ENCODE assay signal across 13 cellular contexts in genomic region chr2:238136820-238137537, GRCh38. TPM values are rescaled to one million over a fixed set of nuclear protein-coding genes. Genes with fewer than 3 reads are reported as not detected.
DNase-seq lines count a peak whose midpoint lies in the region; ATAC-seq and TF ChIP-seq lines count a peak whose summit lies in the region.
"Had no signal": no experiment of that assay in that cellular context is flagged by ENCODE, and none has a peak within 500 bp of the region (broad histone marks: within the 10 kb centered on the region; RNA-seq: fewer than 3 reads in every experiment).

No MANE protein-coding gene starts in this region.

- intact Hi-C loops in vagina (cut with DNase I): no loop called here
- intact Hi-C loops in spleen (cut with DNase I; ENCODE audit: low total_unique reads): no loop called here

- H3K36me3 ChIP-seq in brain microvascular endothelial cell (replicated peaks) (no peaks in the 10 kb centered on the region), vagina (no peaks in the 10 kb centered on the region), spleen (no peaks in the 10 kb centered on the region), SJCRH30 (no peaks in the 10 kb centered on the region)
- H3K36me3 ChIP-seq: Peyer's patch, thoracic aorta had no signal

- in situ Hi-C loops in brain microvascular endothelial cell (cut with HindIII; ENCODE audit: low pct_ligation_motif_present, low sequenced_read_pairs): no loop called here

- TF ChIP-seq POLR2A in vagina (IDR thresholded peaks at IDR 0.05) (no peak), spleen (IDR thresholded peaks at IDR 0.05) (no peak)

- TF ChIP-seq CTCF in brain microvascular endothelial cell (IDR thresholded peaks at IDR 0.05; ENCODE audit: low read depth, low read length, missing control alignments) (no peak), vagina (IDR thresholded peaks at IDR 0.05) (no peak), spleen (IDR thresholded peaks at IDR 0.05 in 8 of 11, conservative IDR thresholded peaks at IDR 0.05 in 3 of 11) (no peak)

- H3K27ac ChIP-seq in brain microvascular endothelial cell (no peak overlapping the region), vagina (peak overlapping the region; percentile 55), spleen (no peak overlapping the region), SJCRH30 (no peak overlapping the region)
- H3K27ac ChIP-seq: thoracic aorta had no signal

- H3K27me3 ChIP-seq in brain microvascular endothelial cell (replicated peaks) (no peaks in the 10 kb centered on the region), vagina (no peaks in the 10 kb centered on the region), spleen (replicated peaks in 1 of 7) (peaks cover 0 to 18% (median 0%) of the 10 kb centered on the region in 7 donors), SJCRH30 (no peaks in the 10 kb centered on the region; the same call in 1 of the 2 replicates)
- H3K27me3 ChIP-seq: Peyer's patch had no signal

- H3K4me1 ChIP-seq in vagina (peaks cover 22% of the 10 kb centered on the region), spleen (peaks cover 0 to 19% (median 9%) of the 10 kb centered on the region in 6 donors), SJCRH30 (peaks cover 63% of the 10 kb centered on the region)

- 66 to 83% (median 79%) methylated on average over 14 of the region's 14 CpGs for WGBS in spleen, 5 donors

- ATAC-seq in SK-N-SH treated with all-trans-retinoic acid at 6 μM for 48 hours: no peak

- H3K9me3 ChIP-seq in vagina (no peaks in the 10 kb centered on the region), spleen (no peaks in the 10 kb centered on the region), SJCRH30 (replicated peaks) (no peaks in the 10 kb centered on the region)
- H3K9me3 ChIP-seq: Peyer's patch, thoracic aorta had no signal

- H3K4me3 ChIP-seq in brain microvascular endothelial cell (ENCODE audit: low read depth, low read length): no peak overlapping the region
- no peak overlapping the region for H3K4me3 ChIP-seq in vagina
- H3K4me3 ChIP-seq in spleen: no peak overlapping the region
- H3K4me3 ChIP-seq in SJCRH30: no peak overlapping the region
- H3K4me3 ChIP-seq: Peyer's patch, thoracic aorta had no signal

- DNase-seq in SKM-1 treated with dmso at 0.1 percent for 144 hours (lab: John Stamatoyannopoulos, UW; ENCODE audit: unreplicated experiment): peak; percentile 50
- DNase-seq in SKM-1 (lab: John Stamatoyannopoulos, UW; ENCODE audit: unreplicated experiment): no peak
- DNase-seq in brain microvascular endothelial cell: peak; percentile 59
- peak; percentile 76 for DNase-seq in iris pigment epithelial cell (ENCODE audit: low read depth)
- no peak for DNase-seq in vagina (ENCODE audit: extremely low spot score in 2 of 2)
- no peak for DNase-seq in spleen
- DNase-seq in SJCRH30: no peak
- DNase-seq: activated CD4-positive, alpha-beta T cell treated with anti-CD3 and anti-CD28 coated beads for 1 hour; erythroblast; NCI-H1417 treated with DMSO at 0.1 percent for 48 hours had no signal

TF ChIP-seq in SK-N-SH treated with all-trans-retinoic acid at 6 μM for 48 hours, 23 proteins besides CTCF, POLR2A, EP300 and RAD21:
- no peak for TF ChIP-seq CREB5 (CRISPR knock-in tag; IDR thresholded peaks at IDR 0.05; ENCODE audit: low read depth)

RNA-seq across cellular contexts. Expression of gene KLHL30, which starts 1.5 kb away (rescaled TPM):
- 0.25 TPM for total RNA-seq in vagina
- total RNA-seq in spleen: under 1 TPM in 5 of 7 donors, not detected in 2; 0.15 to 0.85 (median 0.23) TPM
- under 1 TPM; 0.09 to 0.29 (median 0.22) TPM for polyA plus RNA-seq in spleen
- total RNA-seq in SJCRH30 (2014; rRNA removed; shearing (Covaris generic)): 3.9 and 4.1 TPM in 2 replicates

RNA-seq across cellular contexts. Expression of gene ERFE, which starts 21.8 kb away (rescaled TPM):
- total RNA-seq in vagina: not detected
- 10 to 100 TPM in 1 of 7 donors, 1 to 10 TPM in 5, under 1 TPM in 1; 0.49 to 11.0 (median 2.4) TPM for total RNA-seq in spleen
- under 1 TPM; 0.06 to 0.63 (median 0.16) TPM for polyA plus RNA-seq in spleen
- total RNA-seq in SJCRH30 (2014; rRNA removed; shearing (Covaris generic)): 10.4 and 10.5 TPM in 2 replicates

RNA-seq across cellular contexts. Expression of gene ESPNL, which starts 36.8 kb away (rescaled TPM):
- total RNA-seq in vagina (0.74 TPM), spleen (1 to 10 TPM in 4 of 7 donors, under 1 TPM in 3; 0.65 to 5.1 (median 1.5) TPM)
- polyA plus RNA-seq in spleen: 1 to 10 TPM; 1.3 to 6.2 (median 3.8) TPM
- total RNA-seq in SJCRH30 (2014; rRNA removed; shearing (Covaris generic)): 2.6 and 3.1 TPM in 2 replicates

Comparison
In these comparisons a context has a peak if more than half of its experiments do, and no peak if none do; other contexts are left out.
1. DNase-seq: peak in SKM-1 treated with dmso at 0.1 percent for 144 hours (single experiment), brain microvascular endothelial cell (single experiment) and iris pigment epithelial cell (single experiment); none in SKM-1 (single experiment), vagina (0 of 2), spleen (single experiment) and SJCRH30 (0 of 2).